Comparison of ENCODE assay signal across 8 cellular contexts in the genomic region with DNA sequence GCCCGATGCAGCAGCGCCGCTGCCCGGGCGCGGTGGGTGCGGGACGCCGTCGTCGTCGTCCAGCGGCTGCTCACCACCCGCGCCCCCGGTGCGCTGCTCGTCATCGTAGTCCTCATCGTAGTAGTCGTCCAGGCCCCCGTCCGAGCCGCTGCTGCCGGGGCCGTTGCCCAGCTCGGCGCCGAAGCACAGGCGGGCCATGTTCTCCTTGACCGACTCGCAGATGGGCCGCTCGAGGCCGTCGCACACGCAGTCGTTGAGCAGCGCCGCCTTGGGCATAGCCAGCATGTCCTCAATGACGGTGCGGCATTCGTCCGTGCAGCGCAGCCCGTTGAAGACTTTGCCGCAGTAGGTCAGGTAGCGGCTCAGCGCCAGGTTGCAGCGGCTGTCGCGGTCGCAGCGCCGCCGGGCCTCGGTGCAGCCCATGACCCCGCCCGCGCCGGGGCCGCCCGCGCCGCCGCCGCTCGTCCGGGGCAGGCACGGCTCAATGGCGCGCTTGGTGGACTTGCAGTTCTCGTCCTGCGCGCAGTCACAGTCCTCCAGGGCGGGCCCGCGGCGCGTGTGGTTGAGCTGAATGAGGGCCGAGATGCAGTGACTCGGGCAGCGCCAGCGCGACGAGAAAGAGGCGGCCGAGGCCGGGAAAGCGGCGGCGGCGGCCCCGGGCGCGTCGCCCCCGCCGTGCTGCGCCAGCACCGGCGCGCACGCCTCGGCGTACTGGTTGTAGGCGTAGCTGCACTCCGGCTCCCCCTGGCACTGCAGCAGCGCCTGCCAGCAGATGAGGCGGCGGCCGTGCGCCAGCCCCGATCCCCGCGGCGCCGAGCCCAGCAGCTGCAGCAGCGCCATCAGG. TPM values are rescaled to one million over a fixed set of nuclear protein-coding genes. Genes with fewer than 3 reads are reported as not detected.
A peak's percentile ranks its signal among the peaks of the same experiment; 100 is the strongest.
DNase-seq lines count a peak whose midpoint lies in the region; ATAC-seq and TF ChIP-seq lines count a peak whose summit lies in the region.

No MANE protein-coding gene starts in this region.

- no peak for TF ChIP-seq CTCF in GM12864 (IDR thresholded peaks at IDR 0.05; ENCODE audit: low read depth, low read length, missing control alignments)
- no peak for TF ChIP-seq CTCF in endothelial cell (IDR thresholded peaks at IDR 0.05; ENCODE audit: unreplicated experiment)
- no peak for TF ChIP-seq CTCF in mesothelial cell of epicardium (IDR thresholded peaks at IDR 0.05; ENCODE audit: unreplicated experiment)

- peaks cover 5% of the 10 kb centered on the region for H3K36me3 Mint-ChIP-seq in endothelial cell (ENCODE audit: low read depth, unreplicated experiment)
- H3K36me3 Mint-ChIP-seq in mesothelial cell of epicardium, result peaks cover 3% of the 10 kb centered on the region

- peak; percentile 43 for ATAC-seq in HG02623 (IDR thresholded peaks at IDR 0.05; ENCODE audit: unreplicated experiment)
- no peak for ATAC-seq in GM18861 (IDR thresholded peaks at IDR 0.05; ENCODE audit: unreplicated experiment)

- no peak overlapping the region for H3K27ac Mint-ChIP-seq in endothelial cell (ENCODE audit: unreplicated experiment)
- H3K27ac Mint-ChIP-seq in mesothelial cell of epicardium, result peak overlapping the region; percentile 91

- H3K27me3 Mint-ChIP-seq in endothelial cell (ENCODE audit: unreplicated experiment) (peaks cover 12% of the 10 kb centered on the region), mesothelial cell of epicardium (ENCODE audit: low read depth) (peaks cover 18% of the 10 kb centered on the region)

- DNase-seq in GM12864 (ENCODE audit: low read depth), result no peak
- DNase-seq in NCI-H2196 (lab: John Stamatoyannopoulos, UW; ENCODE audit: unreplicated experiment), result peak; percentile 51
- DNase-seq in activated CD8-positive, alpha-beta memory T cell treated with anti-CD3 and anti-CD28 coated beads, Interleukin-2, amount 50 U/mL, for 48 hours, result peak; percentile 73
- DNase-seq in endothelial cell (ENCODE audit: low spot score), result peak; percentile 72
- peak; percentile 59 to 64 for DNase-seq in mesothelial cell of epicardium (ENCODE audit: low spot score in 2 of 2, unreplicated experiment in 2 of 2)
- peak; percentile 18 to 36 for DNase-seq in stimulated activated CD8-positive, alpha-beta memory T cell treated with anti-CD3 and anti-CD28 coated beads, Interleukin-2, amount 100 ng/mL, for 1 hour (ENCODE audit: low read depth in 2 of 2)

- peak overlapping the region; percentile 55 for H3K4me3 ChIP-seq in GM12864 (ENCODE audit: low read depth, low read length)

- H3K4me1 Mint-ChIP-seq in endothelial cell (ENCODE audit: unreplicated experiment) (peaks cover 26% of the 10 kb centered on the region), mesothelial cell of epicardium (peaks cover 49% of the 10 kb centered on the region)

- H3K9me3 Mint-ChIP-seq in endothelial cell (ENCODE audit: unreplicated experiment) (no peaks in the 10 kb centered on the region), mesothelial cell of epicardium (no peaks in the 10 kb centered on the region)

- peak overlapping the region; percentile 86 for H3K4me3 Mint-ChIP-seq in endothelial cell (ENCODE audit: unreplicated experiment)
- H3K4me3 Mint-ChIP-seq in mesothelial cell of epicardium, result peak overlapping the region; percentile 86

RNA-seq across cellular contexts. Expression of gene GAS1, which starts 1.2 kb away (rescaled TPM):
- total RNA-seq in endothelial cell (ENCODE audit: unreplicated experiment) (11.2 TPM), mesothelial cell of epicardium (47.8 to 50.6 TPM (median 49.1 TPM) in 3 replicates)
